ENCODE assay signal across 24 cellular contexts in the genomic region with DNA sequence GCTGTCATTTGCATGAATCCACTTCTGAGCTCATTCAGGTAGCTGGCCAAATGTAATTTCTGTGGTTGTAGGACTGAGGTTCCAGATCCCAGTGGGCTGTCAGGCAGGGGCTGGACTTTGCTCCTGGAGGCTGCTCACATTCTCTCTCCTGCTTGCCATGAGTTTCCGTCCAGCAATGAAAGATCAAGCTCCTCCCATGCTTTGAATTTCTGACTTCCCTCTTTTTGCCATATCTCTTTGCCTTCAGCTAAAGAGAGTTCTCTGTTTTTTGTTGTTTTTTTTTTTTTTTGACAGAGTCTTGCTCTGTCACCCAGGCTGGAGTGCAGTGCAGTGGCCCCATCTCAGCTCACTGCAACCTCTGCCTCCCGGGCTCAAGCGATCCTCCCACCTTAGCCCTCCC.
"Had no signal": no experiment of that assay in that cellular context is flagged by ENCODE, and none has a peak within 500 bp of the region (broad histone marks: within the 10 kb centered on the region; RNA-seq: fewer than 3 reads in every experiment).

No MANE protein-coding gene starts in this region.

- H3K36me3 Mint-ChIP-seq: mesothelial cell of epicardium had no signal

- H3K27ac Mint-ChIP-seq: effector memory CD8-positive, alpha-beta T cell; mesothelial cell of epicardium; natural killer cell treated with Interleukin-12 subunit alpha and Interleukin-12 subunit beta and Interleukin-15 and Interleukin-18, amount 100 ng/mL, for 72 hours; progenitor cell of endocrine pancreas; stimulated activated naive B cell treated with anti-CD40 and anti-IgM and Interleukin-4, amounts not matched to agents 10 μg/mL and 1 μg/mL and 100 μg/mL, for 72 hours; stimulated activated naive CD8-positive, alpha-beta T cell treated with anti-CD3 and anti-CD28 coated beads, Interleukin-15, Interleukin-2, amounts not matched to agents 100 ng/mL and 50 ng/mL, for 24 hours had no signal

- DNase-seq: cortex of kidney; effector memory CD8-positive, alpha-beta T cell; erythroblast; esophagus squamous epithelium; foreskin melanocyte; heart left ventricle; kidney; mesenchymal stem cell; mucosa of descending colon; naive B cell; right lobe of liver; small intestine; stimulated activated CD4-positive, alpha-beta T cell treated with anti-CD3 and anti-CD28 coated beads, Interleukin-15, amount 100 ng/mL, for 24 hours; stimulated activated CD4-positive, alpha-beta T cell treated with anti-CD3 and anti-CD28 coated beads, Interleukin-2, amount 100 ng/mL, for 48 hours; stimulated activated naive B cell treated with anti-CD40 and anti-IgM and Interleukin-4, amounts not matched to agents 10 μg/mL and 1 μg/mL and 100 μg/mL, for 72 hours; transverse colon; upper lobe of right lung; uterus had no signal

- H3K4me1 Mint-ChIP-seq: mesothelial cell of epicardium; naive B cell; neural crest cell; stimulated activated naive B cell treated with anti-CD40 and anti-IgM and Interleukin-4, amounts not matched to agents 10 μg/mL and 1 μg/mL and 100 μg/mL, for 72 hours had no signal

- H3K4me3 Mint-ChIP-seq: effector memory CD8-positive, alpha-beta T cell; mesothelial cell of epicardium; naive B cell; natural killer cell treated with Interleukin-12 subunit alpha and Interleukin-12 subunit beta and Interleukin-15 and Interleukin-18, amount 100 ng/mL, for 72 hours; neural crest cell; stimulated activated naive B cell treated with anti-CD40 and anti-IgM and Interleukin-4, amounts not matched to agents 10 μg/mL and 1 μg/mL and 100 μg/mL, for 72 hours; stimulated activated naive CD8-positive, alpha-beta T cell treated with anti-CD3 and anti-CD28 coated beads, Interleukin-15, Interleukin-2, amounts not matched to agents 100 ng/mL and 50 ng/mL, for 24 hours had no signal

- ATAC-seq: effector memory CD8-positive, alpha-beta T cell; heart left ventricle; left lobe of liver; mucosa of descending colon; natural killer cell treated with Interleukin-12 subunit alpha and Interleukin-12 subunit beta and Interleukin-15 and Interleukin-18, amount 100 ng/mL, for 72 hours; right lobe of liver; stimulated activated naive B cell treated with anti-CD40 and anti-IgM and Interleukin-4, amounts not matched to agents 10 μg/mL and 1 μg/mL and 100 μg/mL, for 72 hours; upper lobe of right lung had no signal
